ENCODE assay signal across 1 cellular context in the genomic region with DNA sequence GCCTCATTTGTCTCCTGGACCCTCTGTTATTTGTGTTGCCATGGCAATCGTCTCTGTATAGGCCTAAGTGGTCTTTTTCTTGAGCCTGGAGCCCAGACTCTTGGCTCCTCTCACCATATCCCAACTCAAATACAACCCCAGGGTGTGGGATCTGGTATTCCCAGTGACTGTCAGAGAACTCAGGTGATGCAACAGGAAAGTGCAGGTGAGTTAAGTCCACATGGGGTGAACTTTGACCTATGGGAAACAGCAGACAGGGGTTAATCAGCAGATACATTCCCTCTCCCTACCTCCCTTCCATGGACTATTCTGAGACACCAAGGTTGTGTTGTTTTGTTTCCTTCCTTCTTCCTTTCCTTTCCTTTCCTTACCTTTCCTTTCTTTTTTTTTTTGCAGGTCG.
TF ChIP-seq lines count a peak whose summit lies in the region.

No MANE protein-coding gene starts in this region.

TF ChIP-seq in HepG2, 621 proteins besides CTCF, POLR2A, EP300 and RAD21 (continued from another document and continues in another):
- TF ChIP-seq, protein P1, sequence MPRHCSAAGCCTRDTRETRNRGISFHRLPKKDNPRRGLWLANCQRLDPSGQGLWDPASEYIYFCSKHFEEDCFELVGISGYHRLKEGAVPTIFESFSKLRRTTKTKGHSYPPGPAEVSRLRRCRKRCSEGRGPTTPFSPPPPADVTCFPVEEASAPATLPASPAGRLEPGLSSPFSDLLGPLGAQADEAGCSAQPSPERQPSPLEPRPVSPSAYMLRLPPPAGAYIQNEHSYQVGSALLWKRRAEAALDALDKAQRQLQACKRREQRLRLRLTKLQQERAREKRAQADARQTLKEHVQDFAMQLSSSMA (CRISPR knock-in tag; IDR thresholded peaks at IDR 0.05), result no peak
- TF ChIP-seq, protein P2, sequence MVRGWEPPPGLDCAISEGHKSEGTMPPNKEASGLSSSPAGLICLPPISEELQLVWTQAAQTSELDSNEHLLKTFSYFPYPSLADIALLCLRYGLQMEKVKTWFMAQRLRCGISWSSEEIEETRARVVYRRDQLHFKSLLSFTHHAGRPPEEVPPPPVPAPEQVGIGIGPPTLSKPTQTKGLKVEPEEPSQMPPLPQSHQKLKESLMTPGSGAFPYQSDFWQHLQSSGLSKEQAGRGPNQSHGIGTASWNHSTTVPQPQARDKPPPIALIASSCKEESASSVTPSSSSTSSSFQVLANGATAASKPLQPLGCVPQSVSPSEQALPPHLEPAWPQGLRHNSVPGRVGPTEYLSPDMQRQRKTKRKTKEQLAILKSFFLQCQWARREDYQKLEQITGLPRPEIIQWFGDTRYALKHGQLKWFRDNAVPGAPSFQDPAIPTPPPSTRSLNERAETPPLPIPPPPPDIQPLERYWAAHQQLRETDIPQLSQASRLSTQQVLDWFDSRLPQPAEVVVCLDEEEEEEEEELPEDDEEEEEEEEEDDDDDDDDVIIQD (CRISPR knock-in tag; IDR thresholded peaks at IDR 0.05; ENCODE audit: low read depth), result 0 out of 2 replicates have a peak, but pooled peaks have one; percentile 56
- TF ChIP-seq SRF (IDR thresholded peaks at IDR 0.05; ENCODE audit: low read depth, low read length) (no peak), ZFP90 (CRISPR knock-in tag; IDR thresholded peaks at IDR 0.05; ENCODE audit: borderline replicate concordance) (no peak), TCF12 (IDR thresholded peaks at IDR 0.05) (no peak), TCF12 (CRISPR knock-in tag; IDR thresholded peaks at IDR 0.05) (no peak), GATAD2A (CRISPR knock-in tag; IDR thresholded peaks at IDR 0.05) (peak; percentile 93), SAP130 (CRISPR knock-in tag; IDR thresholded peaks at IDR 0.05; ENCODE audit: low read depth) (peak; percentile 54), ZNF382 (CRISPR knock-in tag; IDR thresholded peaks at IDR 0.05; ENCODE audit: borderline replicate concordance) (no peak), RELA (CRISPR knock-in tag; IDR thresholded peaks at IDR 0.05) (no peak), ZBTB7B (CRISPR knock-in tag; IDR thresholded peaks at IDR 0.05) (0 out of 2 replicates have a peak, but pooled peaks have one; percentile 26), SCMH1 (CRISPR knock-in tag; IDR thresholded peaks at IDR 0.05; ENCODE audit: borderline replicate concordance) (no peak), PPARG (CRISPR knock-in tag; conservative IDR thresholded peaks at IDR 0.05) (0 out of 2 replicates have a peak, but pooled peaks have one; percentile 37), ETV5 (CRISPR knock-in tag; IDR thresholded peaks at IDR 0.05; ENCODE audit: borderline replicate concordance) (peak; percentile 69; the same call in 1 of the 2 replicates), NCOA2 (CRISPR knock-in tag; IDR thresholded peaks at IDR 0.05) (peak; percentile 59; the same call in 1 of the 2 replicates), ZNF331 (CRISPR knock-in tag; IDR thresholded peaks at IDR 0.05) (peak; percentile 52; the same call in 1 of the 2 replicates), EED (CRISPR knock-in tag; IDR thresholded peaks at IDR 0.05) (no peak), ZZZ3 (CRISPR knock-in tag; IDR thresholded peaks at IDR 0.05; ENCODE audit: borderline replicate concordance) (no peak), NR2F2 (IDR thresholded peaks at IDR 0.05; ENCODE audit: borderline replicate concordance, low read depth) (peak; percentile 42; the same call in 1 of the 2 replicates), THAP11 (CRISPR knock-in tag; IDR thresholded peaks at IDR 0.05) (peak; percentile 30; the same call in 1 of the 2 replicates), DMAP1 (CRISPR knock-in tag; IDR thresholded peaks at IDR 0.05) (0 out of 2 replicates have a peak, but pooled peaks have one; percentile 34), POGZ (CRISPR knock-in tag; IDR thresholded peaks at IDR 0.05) (peak; percentile 83), SOX13 (IDR thresholded peaks at IDR 0.05) (no peak), SOX13 (CRISPR knock-in tag; conservative IDR thresholded peaks at IDR 0.05 in 1 of 2, IDR thresholded peaks at IDR 0.05 in 1 of 2) (peak in 1 of 2 experiments; percentile 52; a peak in 2 of 4 replicates), FOXJ3 (CRISPR knock-in tag; IDR thresholded peaks at IDR 0.05; ENCODE audit: borderline replicate concordance) (peak; percentile 35; the same call in 1 of the 2 replicates), SMAD1 (CRISPR knock-in tag; IDR thresholded peaks at IDR 0.05; ENCODE audit: borderline replicate concordance, low read depth) (no peak), REL (CRISPR knock-in tag; conservative IDR thresholded peaks at IDR 0.05) (no peak), MED1 (CRISPR knock-in tag; IDR thresholded peaks at IDR 0.05) (peak; percentile 85)
- TF ChIP-seq, protein P3, sequence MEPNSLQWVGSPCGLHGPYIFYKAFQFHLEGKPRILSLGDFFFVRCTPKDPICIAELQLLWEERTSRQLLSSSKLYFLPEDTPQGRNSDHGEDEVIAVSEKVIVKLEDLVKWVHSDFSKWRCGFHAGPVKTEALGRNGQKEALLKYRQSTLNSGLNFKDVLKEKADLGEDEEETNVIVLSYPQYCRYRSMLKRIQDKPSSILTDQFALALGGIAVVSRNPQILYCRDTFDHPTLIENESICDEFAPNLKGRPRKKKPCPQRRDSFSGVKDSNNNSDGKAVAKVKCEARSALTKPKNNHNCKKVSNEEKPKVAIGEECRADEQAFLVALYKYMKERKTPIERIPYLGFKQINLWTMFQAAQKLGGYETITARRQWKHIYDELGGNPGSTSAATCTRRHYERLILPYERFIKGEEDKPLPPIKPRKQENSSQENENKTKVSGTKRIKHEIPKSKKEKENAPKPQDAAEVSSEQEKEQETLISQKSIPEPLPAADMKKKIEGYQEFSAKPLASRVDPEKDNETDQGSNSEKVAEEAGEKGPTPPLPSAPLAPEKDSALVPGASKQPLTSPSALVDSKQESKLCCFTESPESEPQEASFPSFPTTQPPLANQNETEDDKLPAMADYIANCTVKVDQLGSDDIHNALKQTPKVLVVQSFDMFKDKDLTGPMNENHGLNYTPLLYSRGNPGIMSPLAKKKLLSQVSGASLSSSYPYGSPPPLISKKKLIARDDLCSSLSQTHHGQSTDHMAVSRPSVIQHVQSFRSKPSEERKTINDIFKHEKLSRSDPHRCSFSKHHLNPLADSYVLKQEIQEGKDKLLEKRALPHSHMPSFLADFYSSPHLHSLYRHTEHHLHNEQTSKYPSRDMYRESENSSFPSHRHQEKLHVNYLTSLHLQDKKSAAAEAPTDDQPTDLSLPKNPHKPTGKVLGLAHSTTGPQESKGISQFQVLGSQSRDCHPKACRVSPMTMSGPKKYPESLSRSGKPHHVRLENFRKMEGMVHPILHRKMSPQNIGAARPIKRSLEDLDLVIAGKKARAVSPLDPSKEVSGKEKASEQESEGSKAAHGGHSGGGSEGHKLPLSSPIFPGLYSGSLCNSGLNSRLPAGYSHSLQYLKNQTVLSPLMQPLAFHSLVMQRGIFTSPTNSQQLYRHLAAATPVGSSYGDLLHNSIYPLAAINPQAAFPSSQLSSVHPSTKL (CRISPR knock-in tag; IDR thresholded peaks at IDR 0.05), result peak; percentile 78
- TF ChIP-seq, protein P4, sequence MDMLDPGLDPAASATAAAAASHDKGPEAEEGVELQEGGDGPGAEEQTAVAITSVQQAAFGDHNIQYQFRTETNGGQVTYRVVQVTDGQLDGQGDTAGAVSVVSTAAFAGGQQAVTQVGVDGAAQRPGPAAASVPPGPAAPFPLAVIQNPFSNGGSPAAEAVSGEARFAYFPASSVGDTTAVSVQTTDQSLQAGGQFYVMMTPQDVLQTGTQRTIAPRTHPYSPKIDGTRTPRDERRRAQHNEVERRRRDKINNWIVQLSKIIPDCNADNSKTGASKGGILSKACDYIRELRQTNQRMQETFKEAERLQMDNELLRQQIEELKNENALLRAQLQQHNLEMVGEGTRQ (IDR thresholded peaks at IDR 0.05; ENCODE audit: low read depth, low read length), result no peak
- TF ChIP-seq, protein P4 (CRISPR knock-in tag; IDR thresholded peaks at IDR 0.05; ENCODE audit: borderline replicate concordance), result no peak
- TF ChIP-seq, protein P5, sequence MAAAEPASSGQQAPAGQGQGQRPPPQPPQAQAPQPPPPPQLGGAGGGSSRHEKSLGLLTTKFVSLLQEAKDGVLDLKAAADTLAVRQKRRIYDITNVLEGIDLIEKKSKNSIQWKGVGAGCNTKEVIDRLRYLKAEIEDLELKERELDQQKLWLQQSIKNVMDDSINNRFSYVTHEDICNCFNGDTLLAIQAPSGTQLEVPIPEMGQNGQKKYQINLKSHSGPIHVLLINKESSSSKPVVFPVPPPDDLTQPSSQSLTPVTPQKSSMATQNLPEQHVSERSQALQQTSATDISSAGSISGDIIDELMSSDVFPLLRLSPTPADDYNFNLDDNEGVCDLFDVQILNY (CRISPR knock-in tag; conservative IDR thresholded peaks at IDR 0.05), result no peak
- TF ChIP-seq, protein P6, sequence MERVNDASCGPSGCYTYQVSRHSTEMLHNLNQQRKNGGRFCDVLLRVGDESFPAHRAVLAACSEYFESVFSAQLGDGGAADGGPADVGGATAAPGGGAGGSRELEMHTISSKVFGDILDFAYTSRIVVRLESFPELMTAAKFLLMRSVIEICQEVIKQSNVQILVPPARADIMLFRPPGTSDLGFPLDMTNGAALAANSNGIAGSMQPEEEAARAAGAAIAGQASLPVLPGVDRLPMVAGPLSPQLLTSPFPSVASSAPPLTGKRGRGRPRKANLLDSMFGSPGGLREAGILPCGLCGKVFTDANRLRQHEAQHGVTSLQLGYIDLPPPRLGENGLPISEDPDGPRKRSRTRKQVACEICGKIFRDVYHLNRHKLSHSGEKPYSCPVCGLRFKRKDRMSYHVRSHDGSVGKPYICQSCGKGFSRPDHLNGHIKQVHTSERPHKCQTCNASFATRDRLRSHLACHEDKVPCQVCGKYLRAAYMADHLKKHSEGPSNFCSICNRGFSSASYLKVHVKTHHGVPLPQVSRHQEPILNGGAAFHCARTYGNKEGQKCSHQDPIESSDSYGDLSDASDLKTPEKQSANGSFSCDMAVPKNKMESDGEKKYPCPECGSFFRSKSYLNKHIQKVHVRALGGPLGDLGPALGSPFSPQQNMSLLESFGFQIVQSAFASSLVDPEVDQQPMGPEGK (CRISPR knock-in tag; IDR thresholded peaks at IDR 0.05), result no peak
- TF ChIP-seq, protein P7, sequence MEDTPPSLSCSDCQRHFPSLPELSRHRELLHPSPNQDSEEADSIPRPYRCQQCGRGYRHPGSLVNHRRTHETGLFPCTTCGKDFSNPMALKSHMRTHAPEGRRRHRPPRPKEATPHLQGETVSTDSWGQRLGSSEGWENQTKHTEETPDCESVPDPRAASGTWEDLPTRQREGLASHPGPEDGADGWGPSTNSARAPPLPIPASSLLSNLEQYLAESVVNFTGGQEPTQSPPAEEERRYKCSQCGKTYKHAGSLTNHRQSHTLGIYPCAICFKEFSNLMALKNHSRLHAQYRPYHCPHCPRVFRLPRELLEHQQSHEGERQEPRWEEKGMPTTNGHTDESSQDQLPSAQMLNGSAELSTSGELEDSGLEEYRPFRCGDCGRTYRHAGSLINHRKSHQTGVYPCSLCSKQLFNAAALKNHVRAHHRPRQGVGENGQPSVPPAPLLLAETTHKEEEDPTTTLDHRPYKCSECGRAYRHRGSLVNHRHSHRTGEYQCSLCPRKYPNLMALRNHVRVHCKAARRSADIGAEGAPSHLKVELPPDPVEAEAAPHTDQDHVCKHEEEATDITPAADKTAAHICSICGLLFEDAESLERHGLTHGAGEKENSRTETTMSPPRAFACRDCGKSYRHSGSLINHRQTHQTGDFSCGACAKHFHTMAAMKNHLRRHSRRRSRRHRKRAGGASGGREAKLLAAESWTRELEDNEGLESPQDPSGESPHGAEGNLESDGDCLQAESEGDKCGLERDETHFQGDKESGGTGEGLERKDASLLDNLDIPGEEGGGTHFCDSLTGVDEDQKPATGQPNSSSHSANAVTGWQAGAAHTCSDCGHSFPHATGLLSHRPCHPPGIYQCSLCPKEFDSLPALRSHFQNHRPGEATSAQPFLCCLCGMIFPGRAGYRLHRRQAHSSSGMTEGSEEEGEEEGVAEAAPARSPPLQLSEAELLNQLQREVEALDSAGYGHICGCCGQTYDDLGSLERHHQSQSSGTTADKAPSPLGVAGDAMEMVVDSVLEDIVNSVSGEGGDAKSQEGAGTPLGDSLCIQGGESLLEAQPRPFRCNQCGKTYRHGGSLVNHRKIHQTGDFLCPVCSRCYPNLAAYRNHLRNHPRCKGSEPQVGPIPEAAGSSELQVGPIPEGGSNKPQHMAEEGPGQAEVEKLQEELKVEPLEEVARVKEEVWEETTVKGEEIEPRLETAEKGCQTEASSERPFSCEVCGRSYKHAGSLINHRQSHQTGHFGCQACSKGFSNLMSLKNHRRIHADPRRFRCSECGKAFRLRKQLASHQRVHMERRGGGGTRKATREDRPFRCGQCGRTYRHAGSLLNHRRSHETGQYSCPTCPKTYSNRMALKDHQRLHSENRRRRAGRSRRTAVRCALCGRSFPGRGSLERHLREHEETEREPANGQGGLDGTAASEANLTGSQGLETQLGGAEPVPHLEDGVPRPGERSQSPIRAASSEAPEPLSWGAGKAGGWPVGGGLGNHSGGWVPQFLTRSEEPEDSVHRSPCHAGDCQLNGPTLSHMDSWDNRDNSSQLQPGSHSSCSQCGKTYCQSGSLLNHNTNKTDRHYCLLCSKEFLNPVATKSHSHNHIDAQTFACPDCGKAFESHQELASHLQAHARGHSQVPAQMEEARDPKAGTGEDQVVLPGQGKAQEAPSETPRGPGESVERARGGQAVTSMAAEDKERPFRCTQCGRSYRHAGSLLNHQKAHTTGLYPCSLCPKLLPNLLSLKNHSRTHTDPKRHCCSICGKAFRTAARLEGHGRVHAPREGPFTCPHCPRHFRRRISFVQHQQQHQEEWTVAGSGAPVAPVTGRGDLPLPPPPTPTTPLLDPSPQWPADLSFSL (CRISPR knock-in tag; IDR thresholded peaks at IDR 0.05), result no peak
- TF ChIP-seq, protein P8, sequence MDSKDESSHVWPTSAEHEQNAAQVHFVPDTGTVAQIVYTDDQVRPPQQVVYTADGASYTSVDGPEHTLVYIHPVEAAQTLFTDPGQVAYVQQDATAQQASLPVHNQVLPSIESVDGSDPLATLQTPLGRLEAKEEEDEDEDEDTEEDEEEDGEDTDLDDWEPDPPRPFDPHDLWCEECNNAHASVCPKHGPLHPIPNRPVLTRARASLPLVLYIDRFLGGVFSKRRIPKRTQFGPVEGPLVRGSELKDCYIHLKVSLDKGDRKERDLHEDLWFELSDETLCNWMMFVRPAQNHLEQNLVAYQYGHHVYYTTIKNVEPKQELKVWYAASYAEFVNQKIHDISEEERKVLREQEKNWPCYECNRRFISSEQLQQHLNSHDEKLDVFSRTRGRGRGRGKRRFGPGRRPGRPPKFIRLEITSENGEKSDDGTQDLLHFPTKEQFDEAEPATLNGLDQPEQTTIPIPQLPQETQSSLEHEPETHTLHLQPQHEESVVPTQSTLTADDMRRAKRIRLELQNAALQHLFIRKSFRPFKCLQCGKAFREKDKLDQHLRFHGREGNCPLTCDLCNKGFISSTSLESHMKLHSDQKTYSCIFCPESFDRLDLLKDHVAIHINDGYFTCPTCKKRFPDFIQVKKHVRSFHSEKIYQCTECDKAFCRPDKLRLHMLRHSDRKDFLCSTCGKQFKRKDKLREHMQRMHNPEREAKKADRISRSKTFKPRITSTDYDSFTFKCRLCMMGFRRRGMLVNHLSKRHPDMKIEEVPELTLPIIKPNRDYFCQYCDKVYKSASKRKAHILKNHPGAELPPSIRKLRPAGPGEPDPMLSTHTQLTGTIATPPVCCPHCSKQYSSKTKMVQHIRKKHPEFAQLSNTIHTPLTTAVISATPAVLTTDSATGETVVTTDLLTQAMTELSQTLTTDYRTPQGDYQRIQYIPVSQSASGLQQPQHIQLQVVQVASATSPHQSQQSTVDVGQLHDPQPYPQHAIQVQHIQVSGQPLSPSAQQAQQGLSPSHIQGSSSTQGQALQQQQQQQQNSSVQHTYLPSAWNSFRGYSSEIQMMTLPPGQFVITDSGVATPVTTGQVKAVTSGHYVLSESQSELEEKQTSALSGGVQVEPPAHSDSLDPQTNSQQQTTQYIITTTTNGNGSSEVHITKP (CRISPR knock-in tag; IDR thresholded peaks at IDR 0.05; ENCODE audit: low read depth), result peak; percentile 81; the same call in 1 of the 2 replicates
